In genomic region chr2:231666171-231667095, GRCh38 we compare ENCODE assay signal across 9 cellular contexts. TPM values are rescaled to one million over a fixed set of nuclear protein-coding genes. Genes with fewer than 3 reads are reported as not detected.
DNase-seq lines count a peak whose midpoint lies in the region; ATAC-seq lines count a peak whose summit lies in the region.
"Had no signal": no experiment of that assay in that cellular context is flagged by ENCODE, and none has a peak within 500 bp of the region (broad histone marks: within the 10 kb centered on the region; RNA-seq: fewer than 3 reads in every experiment).

No MANE protein-coding gene starts in this region.

- H3K36me3 Mint-ChIP-seq in stimulated activated naive CD8-positive, alpha-beta T cell treated with anti-CD3 and anti-CD28 coated beads, Interleukin-15, Interleukin-2, amounts not matched to agents 100 ng/mL and 50 ng/mL, for 24 hours (ENCODE audit: low read depth) = no peaks in the 10 kb centered on the region
- H3K36me3 Mint-ChIP-seq in activated naive CD4-positive, alpha-beta T cell treated with anti-CD3 and anti-CD28 coated beads, Interleukin-2, amount 50 U/mL, for 72 hours = peaks cover 0 to 9% of the 10 kb centered on the region in 2 donors
- H3K36me3 Mint-ChIP-seq: T-cell had no signal

- peak overlapping the region; percentile 98 for H3K27ac ChIP-seq in cingulate gyrus (ENCODE audit: low read depth, low read length)

- intact Hi-C loops in left colon (cut with DNase I, micrococcal nuclease) = loop anchor here in 1 of 2 donors (2.0 kb wide), 1 partner anchor 54 kb away; no protein-coding TSS in a partner anchor

- peak; percentile 33 for ATAC-seq in GM18517 (IDR thresholded peaks at IDR 0.05; ENCODE audit: unreplicated experiment)
- ATAC-seq in HG03039 (IDR thresholded peaks at IDR 0.05; ENCODE audit: unreplicated experiment) = peak; percentile 30
- ATAC-seq in left colon = peak; percentile 72
- ATAC-seq in activated naive CD4-positive, alpha-beta T cell treated with anti-CD3 and anti-CD28 coated beads, Interleukin-2, amount 50 U/mL, for 72 hours = no peak
- ATAC-seq: T-cell had no signal

- H3K4me3 Mint-ChIP-seq in stimulated activated naive CD8-positive, alpha-beta T cell treated with anti-CD3 and anti-CD28 coated beads, Interleukin-15, Interleukin-2, amounts not matched to agents 100 ng/mL and 50 ng/mL, for 24 hours = peak overlapping the region; percentile 47

- H3K27ac Mint-ChIP-seq in stimulated activated naive CD8-positive, alpha-beta T cell treated with anti-CD3 and anti-CD28 coated beads, Interleukin-15, Interleukin-2, amounts not matched to agents 100 ng/mL and 50 ng/mL, for 24 hours = peak overlapping the region; percentile 68
- no peak overlapping the region for H3K27ac Mint-ChIP-seq in activated naive CD4-positive, alpha-beta T cell treated with anti-CD3 and anti-CD28 coated beads, Interleukin-2, amount 50 U/mL, for 72 hours

- peaks cover 28% of the 10 kb centered on the region for H3K4me1 Mint-ChIP-seq in stimulated activated naive CD8-positive, alpha-beta T cell treated with anti-CD3 and anti-CD28 coated beads, Interleukin-15, Interleukin-2, amounts not matched to agents 100 ng/mL and 50 ng/mL, for 24 hours (ENCODE audit: low read depth)

- no peaks in the 10 kb centered on the region for H3K9me3 Mint-ChIP-seq in stimulated activated naive CD8-positive, alpha-beta T cell treated with anti-CD3 and anti-CD28 coated beads, Interleukin-15, Interleukin-2, amounts not matched to agents 100 ng/mL and 50 ng/mL, for 24 hours
- H3K9me3 Mint-ChIP-seq in activated naive CD4-positive, alpha-beta T cell treated with anti-CD3 and anti-CD28 coated beads, Interleukin-2, amount 50 U/mL, for 72 hours = peaks cover 0 to 5% of the 10 kb centered on the region in 2 donors
- H3K9me3 Mint-ChIP-seq: T-cell had no signal

- H3K27me3 Mint-ChIP-seq in stimulated activated naive CD8-positive, alpha-beta T cell treated with anti-CD3 and anti-CD28 coated beads, Interleukin-15, Interleukin-2, amounts not matched to agents 100 ng/mL and 50 ng/mL, for 24 hours = no peaks in the 10 kb centered on the region
- H3K27me3 Mint-ChIP-seq: T-cell had no signal

- DNase-seq in AG08396 (ENCODE audit: low spot score) = peak; percentile 90
- DNase-seq in NOMO-1 treated with DMSO at 0.1 percent for 48 hours (lab: John Stamatoyannopoulos, UW; ENCODE audit: unreplicated experiment) = peak; percentile 96
- peak; percentile 94 to 99 for DNase-seq in left colon
- no peak for DNase-seq in activated naive CD4-positive, alpha-beta T cell treated with anti-CD3 and anti-CD28 coated beads, Interleukin-2, amount 50 U/mL, for 72 hours (ENCODE audit: low spot score in 2 of 2)

RNA-seq across cellular contexts. Expression of gene PTMA, which starts 41.9 kb away (rescaled TPM):
- 100 to 1,000 TPM; 775 to 846 TPM for total RNA-seq in left colon
- 1,000 to 10,000 TPM; 1,703 to 2,175 TPM for total RNA-seq in activated naive CD4-positive, alpha-beta T cell treated with anti-CD3 and anti-CD28 coated beads, Interleukin-2, amount 50 U/mL, for 72 hours

Comparison
In these comparisons a context has a peak if more than half of its experiments do, and no peak if none do; other contexts are left out.
1. DNase-seq: peak in AG08396 (single experiment), NOMO-1 treated with DMSO at 0.1 percent for 48 hours (single experiment) and left colon (2 of 2); none in activated naive CD4-positive, alpha-beta T cell treated with anti-CD3 and anti-CD28 coated beads, Interleukin-2, amount 50 U/mL, for 72 hours (0 of 2).
2. ATAC-seq: peak in GM18517 (single experiment), HG03039 (single experiment) and left colon (single experiment); none in activated naive CD4-positive, alpha-beta T cell treated with anti-CD3 and anti-CD28 coated beads, Interleukin-2, amount 50 U/mL, for 72 hours (0 of 2).